ENCODE assay signal across 8 cellular contexts in the genomic region with DNA sequence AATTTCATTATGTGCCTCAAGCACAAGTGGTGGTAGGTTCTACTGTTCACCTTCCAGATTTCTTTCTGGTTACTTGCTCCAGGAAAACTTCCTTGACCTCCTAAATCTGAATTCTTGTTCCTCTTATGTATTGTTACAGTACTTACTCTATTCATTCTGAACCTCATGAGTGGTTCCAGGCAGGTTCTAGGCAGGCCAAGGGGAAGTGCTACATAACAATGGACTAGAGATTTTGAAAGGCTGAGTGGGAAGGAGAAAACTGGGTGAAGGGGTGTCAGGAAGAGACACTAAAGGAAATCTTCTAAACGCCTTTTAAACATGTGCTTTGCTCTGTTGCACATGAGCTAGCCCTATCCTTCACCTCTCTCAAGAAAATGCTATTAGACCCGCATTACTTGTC. TPM values are rescaled to one million over a fixed set of nuclear protein-coding genes. Genes with fewer than 3 reads are reported as not detected.
DNase-seq lines count a peak whose midpoint lies in the region; FAIRE-seq and TF ChIP-seq lines count a peak whose summit lies in the region.

No MANE protein-coding gene starts in this region.

- no peaks in the 10 kb centered on the region for H3K27me3 Mint-ChIP-seq in progenitor cell of endocrine pancreas

- H2AFZ ChIP-seq in OCI-LY7 (ENCODE audit: low read length), result no peak overlapping the region

- peak overlapping the region; percentile 98 for H3K27ac Mint-ChIP-seq in progenitor cell of endocrine pancreas

- H3K4me1 ChIP-seq in OCI-LY7 (ENCODE audit: insufficient read depth, low read length, poor library complexity, severe bottlenecking), result peaks cover 22% of the 10 kb centered on the region
- H3K4me1 ChIP-seq in endocrine pancreas (ENCODE audit: control insufficient read depth, insufficient read depth, low read length), result peaks cover 10% of the 10 kb centered on the region

- DNase-seq in GM12891 (ENCODE audit: insufficient read length, low spot score) (no peak), OCI-LY7 (ENCODE audit: low spot score) (no peak), progenitor cell of endocrine pancreas (ENCODE audit: low spot score, unreplicated experiment) (no peak), DMS 273 (lab: John Stamatoyannopoulos, UW; ENCODE audit: unreplicated experiment) (no peak), NCI-H2107 (lab: John Stamatoyannopoulos, UW) (no peak), RPMI8226 (no peak), NCI-H187 (lab: John Stamatoyannopoulos, UW) (no peak)

- intact Hi-C loops in OCI-LY7 (cut with micrococcal nuclease; ENCODE audit: unreplicated experiment), result loop anchor here (2.0 kb wide), 1 partner anchor 75 kb away; the partner anchor contains the start of gene DNM1L

- peak overlapping the region; percentile 98 for H3K4me3 Mint-ChIP-seq in progenitor cell of endocrine pancreas (ENCODE audit: low read depth)

- H3K36me3 Mint-ChIP-seq in progenitor cell of endocrine pancreas (ENCODE audit: insufficient read depth), result peaks cover 32% of the 10 kb centered on the region

- peak overlapping the region; percentile 40 for H3K9ac ChIP-seq in endocrine pancreas (ENCODE audit: control insufficient read depth, insufficient read depth, low read length)

- no peak for TF ChIP-seq POLR2A in GM12891 (IDR thresholded peaks at IDR 0.05; ENCODE audit: low read depth, low read length)

- H3K4me2 ChIP-seq in OCI-LY7 (ENCODE audit: low read length), result peak overlapping the region; percentile 87

- H3K9me3 ChIP-seq in OCI-LY7 (ENCODE audit: low read length) (no peaks in the 10 kb centered on the region), endocrine pancreas (ENCODE audit: control insufficient read depth, low read length) (no peaks in the 10 kb centered on the region)

- peak overlapping the region; percentile 75 for H3K27ac ChIP-seq in OCI-LY7 (ENCODE audit: low read depth, low read length, poor library complexity, severe bottlenecking)

- peak overlapping the region; percentile 85 for H3K4me3 ChIP-seq in OCI-LY7 (ENCODE audit: low read depth, low read length, poor library complexity, severe bottlenecking)
- peak overlapping the region; percentile 92 for H3K4me3 ChIP-seq in endocrine pancreas (ENCODE audit: control insufficient read depth, insufficient read depth, low read length)

- CTCF ChIA-PET in OCI-LY7 (lab: Charles Lee; ENCODE audit: unreplicated experiment), result interaction anchor here (1.3 kb wide), 1 partner anchor 82 kb away, joined by 4 read pairs; no protein-coding TSS in a partner anchor

- TF ChIP-seq CTCF in OCI-LY7 (conservative IDR thresholded peaks at IDR 0.05; ENCODE audit: low read length) (no peak), progenitor cell of endocrine pancreas (IDR thresholded peaks at IDR 0.05; ENCODE audit: unreplicated experiment) (no peak)

- 0 out of 2 replicates have a peak, but pooled peaks cover 6% of the 10 kb centered on the region for H4K20me1 ChIP-seq in OCI-LY7 (ENCODE audit: insufficient read depth, low read length)

- H3K27me3 ChIP-seq in endocrine pancreas (ENCODE audit: control insufficient read depth, insufficient read depth, low read length), result no peaks in the 10 kb centered on the region

- H3K9me3 Mint-ChIP-seq in progenitor cell of endocrine pancreas (ENCODE audit: low read depth), result no peaks in the 10 kb centered on the region

- H3K36me3 ChIP-seq in OCI-LY7 (ENCODE audit: insufficient read depth, low read length) (peaks cover 51% of the 10 kb centered on the region), endocrine pancreas (ENCODE audit: control insufficient read depth, insufficient read depth, low read length) (peaks cover 3% of the 10 kb centered on the region)

- H3K9me2 ChIP-seq in OCI-LY7 (ENCODE audit: insufficient read depth, low read length), result no peaks in the 10 kb centered on the region

- POLR2A ChIA-PET in OCI-LY7 (lab: Charles Lee), result interaction anchor here (0.5 to 2.1 kb wide), 4 partner anchors 8 to 1268 kb away, joined by 3 to 7 read pairs (median 4); no protein-coding TSS in a partner anchor

- peaks cover 31% of the 10 kb centered on the region for H3K79me2 ChIP-seq in OCI-LY7 (ENCODE audit: insufficient read depth, low read depth, low read length)

- peaks cover 23% of the 10 kb centered on the region for H3K4me1 Mint-ChIP-seq in progenitor cell of endocrine pancreas (ENCODE audit: low read depth)

- no TSS peak for BruUV-seq in OCI-LY7 (replicated peaks; lab: Mats Ljungman, UMichigan)

- peak; percentile 35 for FAIRE-seq in GM12891 (lab: Jason Lieb, UNC)

TF ChIP-seq in GM12891, 5 proteins besides CTCF, POLR2A, EP300 and RAD21:
- TF ChIP-seq POU2F2 (IDR thresholded peaks at IDR 0.05; ENCODE audit: low read depth, low read length) (no peak), SPI1 (IDR thresholded peaks at IDR 0.05; ENCODE audit: low read depth, low read length) (peak; percentile 45), POLR2AphosphoS5 (IDR thresholded peaks at IDR 0.05; ENCODE audit: low read depth, low read length) (no peak)

RNA-seq across cellular contexts. Expression of gene YARS2, which starts 1.6 kb away (rescaled TPM):
- polyA plus RNA-seq in GM12891 (2012; ENCODE audit: low read depth, missing spikeins), result 14.6 TPM
- total RNA-seq in OCI-LY7 (2014; rRNA removed; shearing (Covaris generic)), result 39.0 and 42.8 TPM in 2 replicates
- total RNA-seq in OCI-LY7 (2022) (30.2 and 31.5 TPM in 2 replicates), progenitor cell of endocrine pancreas (40.5 and 48.3 TPM in 2 replicates)
